ENCODE assay signal across 18 cellular contexts in the genomic region with DNA sequence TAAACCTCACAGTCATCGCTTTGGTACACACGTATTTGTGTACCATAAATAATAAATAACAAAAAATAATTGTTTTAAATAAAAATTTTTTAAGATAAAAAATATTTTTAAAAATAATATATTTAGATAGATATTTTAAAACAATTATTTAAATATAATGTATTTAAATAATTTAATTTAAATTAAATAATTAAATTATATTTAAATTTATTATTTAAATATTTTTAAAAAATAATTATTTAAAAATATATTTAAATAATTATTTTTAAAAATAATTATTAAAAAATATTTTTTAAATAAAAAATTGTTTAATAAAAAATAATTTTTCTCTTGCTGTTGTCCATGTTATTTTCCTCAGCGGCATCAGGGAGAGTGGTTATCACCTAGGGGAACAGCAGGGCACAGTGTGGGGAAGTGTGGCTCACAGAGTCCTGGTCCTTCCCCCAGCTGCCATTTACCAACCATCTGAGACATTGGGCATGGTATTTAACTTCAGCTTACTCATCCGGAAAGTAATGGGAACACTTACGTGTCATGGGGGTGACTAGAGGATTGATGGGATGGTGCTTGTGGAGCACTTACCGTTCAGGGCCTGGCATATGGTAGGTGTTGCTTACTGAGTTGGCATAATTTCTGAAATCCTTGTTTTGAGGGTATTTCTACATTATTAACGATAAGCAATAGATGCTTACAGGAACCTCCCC.
DNase-seq lines count a peak whose midpoint lies in the region; ATAC-seq and TF ChIP-seq lines count a peak whose summit lies in the region.
"Had no signal": no experiment of that assay in that cellular context is flagged by ENCODE, and none has a peak within 500 bp of the region (broad histone marks: within the 10 kb centered on the region; RNA-seq: fewer than 3 reads in every experiment).

No MANE protein-coding gene starts in this region.

- H2BK120ac ChIP-seq in IMR-90 (ENCODE audit: low read depth, low read length) (peak overlapping the region; percentile 80), trophoblast cell (ENCODE audit: insufficient read depth, low read length, poor library complexity) (peak overlapping the region; percentile 61)

- H3K23ac ChIP-seq in IMR-90 (ENCODE audit: low read depth, low read length): peak overlapping the region; percentile 52; the same call in 1 of the 2 replicates
- H3K23ac ChIP-seq in trophoblast cell (ENCODE audit: low read length): no peak overlapping the region

- DNase-seq in EL (peak; percentile 75), IMR-90 (no peak), mammary epithelial cell (peak; percentile 24), trophoblast cell (no peak), GM10248 (ENCODE audit: extremely low spot score) (no peak), epidermal melanocyte (ENCODE audit: insufficient read length, low spot score) (no peak)
- no peak for DNase-seq in stimulated activated effector memory CD8-positive, alpha-beta T cell treated with anti-CD3 and anti-CD28 coated beads, Interleukin-12 subunit alpha, Interleukin-12 subunit beta, amount 100 ng/mL, for 72 hours (ENCODE audit: low spot score in 2 of 2)
- DNase-seq: activated naive CD8-positive, alpha-beta T cell treated with anti-CD3 and anti-CD28 coated beads, Interleukin-2, amount 10 ng/mL, durations not matched to agents 7 days and 5 days; activated T-cell treated with anti-CD3 and anti-CD28 coated beads, Interleukin-2, amount 50 U/mL, for 48 hours; central memory CD4-positive, alpha-beta T cell; DND-41; NK-92 treated with Interleukin-12 subunit alpha and Interleukin-12 subunit beta, amount 100 ng/mL, for 24 hours; SHP77 treated with DMSO at 0.1 percent for 48 hours; stomach had no signal

- H3K27me3 ChIP-seq in IMR-90 (ENCODE audit: control insufficient read depth, insufficient read depth, low read length) (no peaks in the 10 kb centered on the region), mammary epithelial cell (ENCODE audit: insufficient read depth, low read length) (no peaks in the 10 kb centered on the region), trophoblast cell (ENCODE audit: insufficient read depth, low read length) (no peaks in the 10 kb centered on the region)
- H3K27me3 ChIP-seq: stomach, vagina had no signal

- H3K4me3 ChIP-seq in IMR-90 (ENCODE audit: insufficient read depth, low read depth, low read length): no peak overlapping the region
- no peak overlapping the region for H3K4me3 ChIP-seq in mammary epithelial cell (replicated peaks in 1 of 3; ENCODE audit: insufficient read depth in 1 of 3, low read depth in 2 of 3, low read length in 3 of 3)
- no peak overlapping the region for H3K4me3 ChIP-seq in trophoblast cell (ENCODE audit: low read depth, low read length)
- H3K4me3 ChIP-seq: smooth muscle cell, stomach, vagina had no signal

- H2BK20ac ChIP-seq in IMR-90 (ENCODE audit: low read depth, low read length): peak overlapping the region; percentile 85

- H4K8ac ChIP-seq in IMR-90 (ENCODE audit: low read depth in 2 of 2, low read length in 2 of 2): peak overlapping the region; percentile 5 to 20; a peak in 2 of 4 replicates
- H4K8ac ChIP-seq in trophoblast cell (ENCODE audit: low read depth, low read length): peak overlapping the region; percentile 48

- no peak overlapping the region for H3K56ac ChIP-seq in IMR-90 (ENCODE audit: extremely low read depth, insufficient read depth, low read length)

- H4K5ac ChIP-seq in IMR-90 (ENCODE audit: low read depth, low read length): peak overlapping the region; percentile 50; the same call in 1 of the 2 replicates

- H3K27ac Mint-ChIP-seq in stimulated activated effector memory CD8-positive, alpha-beta T cell treated with anti-CD3 and anti-CD28 coated beads, Interleukin-12 subunit alpha, Interleukin-12 subunit beta, amount 100 ng/mL, for 72 hours: no peak overlapping the region
- H3K27ac Mint-ChIP-seq: activated naive CD8-positive, alpha-beta T cell treated with anti-CD3 and anti-CD28 coated beads, Interleukin-2, amount 10 ng/mL, durations not matched to agents 7 days and 5 days had no signal

- TF ChIP-seq CTCF in IMR-90 (conservative IDR thresholded peaks at IDR 0.05; ENCODE audit: low read depth, low read length) (no peak), mammary epithelial cell (conservative IDR thresholded peaks at IDR 0.05 in 1 of 2, IDR thresholded peaks at IDR 0.05 in 1 of 2; ENCODE audit: extremely low read depth in 1 of 2, insufficient read depth in 1 of 2, low read depth in 1 of 2, low read length in 2 of 2) (no peak), GM10248 (IDR thresholded peaks at IDR 0.05; ENCODE audit: control extremely low read depth, extremely low read depth, low read depth, missing control alignments) (no peak)

- H3K9me1 ChIP-seq in IMR-90 (ENCODE audit: insufficient read depth, low read length): peaks cover 24% of the 10 kb centered on the region

- H4K91ac ChIP-seq in IMR-90 (ENCODE audit: insufficient read depth, low read depth, low read length) (peak overlapping the region; percentile 75), trophoblast cell (ENCODE audit: low read depth, low read length) (peak overlapping the region; percentile 75)

- H3K79me1 ChIP-seq in IMR-90 (ENCODE audit: low read depth in 1 of 2, low read length in 2 of 2) (no peaks in the 10 kb centered on the region), trophoblast cell (ENCODE audit: low read length) (peaks cover 46% of the 10 kb centered on the region)

- BruUV-seq in IMR-90 (replicated peaks; lab: Mats Ljungman, UMichigan): no TSS peak
- BruUV-seq in mammary epithelial cell (replicated peaks; lab: Mats Ljungman, UMichigan): no TSS peak

- in situ Hi-C loops in IMR-90 (cut with MboI; ENCODE audit: low sequenced_read_pairs) (no loop called here), mammary epithelial cell (cut with MboI; ENCODE audit: low sequenced_read_pairs in 2 of 2) (no loop called here)

- ATAC-seq in IMR-90 (ENCODE audit: low read depth): no peak
- ATAC-seq in stimulated activated effector memory CD8-positive, alpha-beta T cell treated with anti-CD3 and anti-CD28 coated beads, Interleukin-12 subunit alpha, Interleukin-12 subunit beta, amount 100 ng/mL, for 72 hours: no peak
- ATAC-seq: HCT116 had no signal

- WGBS in IMR-90 (ENCODE audit: extremely low coverage in 2 of 2, insufficient read length in 1 of 2), 2 experiments: no CpG with 5 or more reads among the region's 7 CpGs
- 70% methylated on average over 7 of the region's 7 CpGs for WGBS in mammary epithelial cell (ENCODE audit: low coverage, missing lambda C conversion rate)
- no CpG with 5 or more reads among the region's 7 CpGs for WGBS in trophoblast cell (ENCODE audit: extremely low coverage, insufficient coverage, insufficient read length)

- no peak for TF ChIP-seq POLR2A in IMR-90 (IDR thresholded peaks at IDR 0.05; ENCODE audit: low read depth, low read length)

- H3K4ac ChIP-seq in IMR-90 (ENCODE audit: low read depth, low read length) (peak overlapping the region; percentile 45), trophoblast cell (ENCODE audit: low read depth, low read length) (peak overlapping the region; percentile 64)

- H3K4me1 ChIP-seq in IMR-90 (ENCODE audit: control insufficient read depth, insufficient read depth, low read length) (peaks cover 16% of the 10 kb centered on the region), mammary epithelial cell (ENCODE audit: insufficient read depth, low read length) (peaks cover 17% of the 10 kb centered on the region), trophoblast cell (ENCODE audit: control insufficient read depth in 1 of 2, insufficient read depth in 2 of 2, low read length in 2 of 2) (peaks cover 24 to 39% of the 10 kb centered on the region in 2 experiments)

- H3K14ac ChIP-seq in IMR-90 (replicated peaks; ENCODE audit: low read depth, low read length) (peak overlapping the region; percentile 43; the same call in 1 of the 2 replicates), trophoblast cell (ENCODE audit: low read length) (peak overlapping the region; percentile 84)

- H3K36me3 ChIP-seq in IMR-90 (ENCODE audit: control insufficient read depth, insufficient read depth, low read length) (no peaks in the 10 kb centered on the region), mammary epithelial cell (ENCODE audit: insufficient read depth, low read length) (no peaks in the 10 kb centered on the region), trophoblast cell (ENCODE audit: control insufficient read depth in 1 of 2, insufficient read depth in 2 of 2, low read length in 2 of 2) (no peaks in the 10 kb centered on the region)
- H3K36me3 ChIP-seq: stomach, vagina had no signal

- CTCF ChIA-PET in IMR-90 (lab: Yijun Ruan, JAX): interaction anchor here (0.5 kb wide), 1 partner anchor 1234 kb away, joined by 3 read pairs; no protein-coding TSS in a partner anchor
- CTCF ChIA-PET in mammary epithelial cell (lab: Charles Lee; ENCODE audit: low non-redundant PET): no interaction called here
- CTCF ChIA-PET in GM10248 (lab: Yijun Ruan, JAX): interaction anchor here (1.3 to 1.4 kb wide), 2 partner anchors 9 to 288 kb away, joined by 3 to 7 read pairs; no protein-coding TSS in a partner anchor

- H3K36me3 Mint-ChIP-seq in stimulated activated effector memory CD8-positive, alpha-beta T cell treated with anti-CD3 and anti-CD28 coated beads, Interleukin-12 subunit alpha, Interleukin-12 subunit beta, amount 100 ng/mL, for 72 hours: no peaks in the 10 kb centered on the region
- H3K36me3 Mint-ChIP-seq: activated naive CD8-positive, alpha-beta T cell treated with anti-CD3 and anti-CD28 coated beads, Interleukin-2, amount 10 ng/mL, durations not matched to agents 7 days and 5 days had no signal

- peak overlapping the region; percentile 93; the same call in 1 of the 2 replicates for H2AK5ac ChIP-seq in IMR-90 (ENCODE audit: low read depth, low read length)
- H2AK5ac ChIP-seq in trophoblast cell (ENCODE audit: low read length): peak overlapping the region; percentile 83

- H3K18ac ChIP-seq in IMR-90 (ENCODE audit: low read depth, low read length) (peak overlapping the region; percentile 11; the same call in 1 of the 2 replicates), trophoblast cell (ENCODE audit: low read length) (peak overlapping the region; percentile 14)

- intact Hi-C loops in IMR-90 (cut with micrococcal nuclease): no loop called here
- intact Hi-C loops in mammary epithelial cell (cut with micrococcal nuclease): no loop called here

- no peaks in the 10 kb centered on the region for H3K9me3 ChIP-seq in IMR-90 (ENCODE audit: control insufficient read depth, insufficient read depth, low read length)
- H3K9me3 ChIP-seq in mammary epithelial cell (replicated peaks; ENCODE audit: insufficient read depth, low read length): no peaks in the 10 kb centered on the region
- no peaks in the 10 kb centered on the region for H3K9me3 ChIP-seq in trophoblast cell (ENCODE audit: insufficient read depth, low read depth, low read length)
- H3K9me3 ChIP-seq: stomach, vagina had no signal

- H2BK12ac ChIP-seq in trophoblast cell (ENCODE audit: low read length): peak overlapping the region; percentile 92

- H2AFZ ChIP-seq in IMR-90 (replicated peaks; ENCODE audit: low read length, poor library complexity) (peak overlapping the region; percentile 46), mammary epithelial cell (ENCODE audit: low read depth, low read length) (no peak overlapping the region), trophoblast cell (ENCODE audit: insufficient read depth, low read length, poor library complexity) (no peak overlapping the region)

- no peak overlapping the region for H3K9ac ChIP-seq in IMR-90 (ENCODE audit: low read depth, low read length)
- no peak overlapping the region for H3K9ac ChIP-seq in mammary epithelial cell (ENCODE audit: insufficient read depth, low read length)
- no peak overlapping the region for H3K9ac ChIP-seq in trophoblast cell (ENCODE audit: low read length)

- no peaks in the 10 kb centered on the region for H3K79me2 ChIP-seq in mammary epithelial cell (ENCODE audit: insufficient read depth, low read length)
- peaks cover 9% of the 10 kb centered on the region for H3K79me2 ChIP-seq in trophoblast cell (ENCODE audit: control insufficient read depth, insufficient read depth, low read length, poor library complexity)

- H4K12ac ChIP-seq in trophoblast cell (ENCODE audit: low read depth, low read length): no peak overlapping the region

- peak overlapping the region; percentile 86 for H2BK15ac ChIP-seq in IMR-90 (ENCODE audit: low read depth, low read length)

- TF ChIP-seq RAD21 in IMR-90 (IDR thresholded peaks at IDR 0.05; ENCODE audit: low read length): no peak

- H3K27ac ChIP-seq in IMR-90 (ENCODE audit: insufficient read depth, low read length) (no peak overlapping the region), mammary epithelial cell (ENCODE audit: insufficient read depth, low read depth, low read length) (no peak overlapping the region), trophoblast cell (ENCODE audit: low read depth, low read length) (no peak overlapping the region)
- H3K27ac ChIP-seq: C4-2B, stomach, vagina had no signal

- H3K4me1 Mint-ChIP-seq in stimulated activated effector memory CD8-positive, alpha-beta T cell treated with anti-CD3 and anti-CD28 coated beads, Interleukin-12 subunit alpha, Interleukin-12 subunit beta, amount 100 ng/mL, for 72 hours: peaks cover 11% of the 10 kb centered on the region

- no peak overlapping the region for H3K4me2 ChIP-seq in IMR-90 (ENCODE audit: low read depth, low read length)
- H3K4me2 ChIP-seq in mammary epithelial cell (ENCODE audit: insufficient read depth, low read depth, low read length): no peak overlapping the region
- H3K4me2 ChIP-seq in trophoblast cell (ENCODE audit: low read length): no peak overlapping the region
- H3K4me2 ChIP-seq: smooth muscle cell had no signal

- POLR2A ChIA-PET in IMR-90 (lab: Charles Lee; ENCODE audit: unreplicated experiment) (no interaction called here), GM10248 (lab: Yijun Ruan, JAX) (no interaction called here)

- H4K20me1 ChIP-seq in IMR-90 (ENCODE audit: insufficient read depth, low read length) (no peaks in the 10 kb centered on the region), mammary epithelial cell (ENCODE audit: insufficient read depth, low read length) (no peaks in the 10 kb centered on the region)

- dilution Hi-C loops in IMR-90 (cut with HindIII; ENCODE audit: low sequenced_read_pairs, unreplicated experiment): no loop called here
- dilution Hi-C loops in mammary epithelial cell (cut with HindIII; ENCODE audit: low sequenced_read_pairs): no loop called here

- H2AK9ac ChIP-seq in IMR-90 (replicated peaks; ENCODE audit: low read depth, low read length, poor library complexity): no peak overlapping the region

- H3K4me3 Mint-ChIP-seq in stimulated activated effector memory CD8-positive, alpha-beta T cell treated with anti-CD3 and anti-CD28 coated beads, Interleukin-12 subunit alpha, Interleukin-12 subunit beta, amount 100 ng/mL, for 72 hours: no peak overlapping the region
- H3K4me3 Mint-ChIP-seq: activated naive CD8-positive, alpha-beta T cell treated with anti-CD3 and anti-CD28 coated beads, Interleukin-2, amount 10 ng/mL, durations not matched to agents 7 days and 5 days had no signal

- no peaks in the 10 kb centered on the region for H3K9me3 Mint-ChIP-seq in stimulated activated effector memory CD8-positive, alpha-beta T cell treated with anti-CD3 and anti-CD28 coated beads, Interleukin-12 subunit alpha, Interleukin-12 subunit beta, amount 100 ng/mL, for 72 hours
- H3K9me3 Mint-ChIP-seq: activated naive CD8-positive, alpha-beta T cell treated with anti-CD3 and anti-CD28 coated beads, Interleukin-2, amount 10 ng/mL, durations not matched to agents 7 days and 5 days had no signal

- H2BK5ac ChIP-seq in IMR-90 (ENCODE audit: low read depth, low read length, poor library complexity, severe bottlenecking): peak overlapping the region; percentile 17
- no peak overlapping the region for H2BK5ac ChIP-seq in trophoblast cell (ENCODE audit: low read depth, low read length, poor library complexity)

Comparison
In these comparisons a context has a peak if more than half of its experiments do, and no peak if none do; other contexts are left out.
1. DNase-seq: peak in EL (single experiment) and mammary epithelial cell (single experiment); none in IMR-90 (single experiment), trophoblast cell (0 of 2), stimulated activated effector memory CD8-positive, alpha-beta T cell treated with anti-CD3 and anti-CD28 coated beads, Interleukin-12 subunit alpha, Interleukin-12 subunit beta, amount 100 ng/mL, for 72 hours (0 of 2), GM10248 (single experiment) and epidermal melanocyte (single experiment).